In the genomic region with DNA sequence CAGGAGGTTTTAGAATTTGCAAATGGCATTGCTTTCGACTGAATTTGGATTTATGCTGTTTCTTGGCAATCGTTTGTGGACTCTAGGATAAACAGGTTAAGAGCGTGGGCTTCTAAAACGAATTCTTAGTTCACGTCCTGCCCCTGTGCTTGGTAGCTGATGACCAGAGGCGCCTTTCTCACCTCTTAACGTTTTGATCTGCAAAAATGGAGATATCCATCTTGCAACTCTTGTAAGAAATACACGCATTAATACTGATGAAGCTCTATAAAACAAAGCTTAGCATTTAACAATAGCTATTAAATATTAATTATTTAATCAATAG, we compare ENCODE assay signal across 8 cellular contexts. TPM values are rescaled to one million over a fixed set of nuclear protein-coding genes. Genes with fewer than 3 reads are reported as not detected.
DNase-seq lines count a peak whose midpoint lies in the region; ATAC-seq lines count a peak whose summit lies in the region.

No MANE protein-coding gene starts in this region.

- H3K4me3 Mint-ChIP-seq in CD4-positive, CD25-positive, alpha-beta regulatory T cell = peak overlapping the region in 3 of 4 donors; percentile 90 to 93 (median 92)

- 30 to 36% methylated on average over 7 to 8 of the region's 8 CpGs for WGBS in ectodermal cell, 2 experiments

- H3K9me3 Mint-ChIP-seq in CD4-positive, CD25-positive, alpha-beta regulatory T cell = no peaks in the 10 kb centered on the region

- ATAC-seq in CD4-positive, CD25-positive, alpha-beta regulatory T cell (ENCODE audit: low read depth in 2 of 2) = no peak
- ATAC-seq in HG03045 (IDR thresholded peaks at IDR 0.05; ENCODE audit: unreplicated experiment) = no peak
- ATAC-seq in activated CD4-positive, CD25-positive, alpha-beta regulatory T cell treated with anti-CD3 and anti-CD28 coated beads, Interleukin-2, amount 50 U/mL, for 24 hours = no peak
- no peak for ATAC-seq in GM21367 (IDR thresholded peaks at IDR 0.05; ENCODE audit: unreplicated experiment)

- H3K4me1 Mint-ChIP-seq in CD4-positive, CD25-positive, alpha-beta regulatory T cell = peaks cover 20 to 39% (median 30%) of the 10 kb centered on the region in 4 donors

- no peaks in the 10 kb centered on the region for H3K36me3 ChIP-seq in CD4-positive, CD25-positive, alpha-beta regulatory T cell (ENCODE audit: control insufficient read depth, insufficient read depth, low read length)
- no peaks in the 10 kb centered on the region for H3K36me3 ChIP-seq in ectodermal cell (ENCODE audit: control insufficient read depth, insufficient read depth, low read length)
- no peaks in the 10 kb centered on the region for H3K36me3 ChIP-seq in neuron (ENCODE audit: insufficient read depth, low read length)

- H3K27me3 Mint-ChIP-seq in CD4-positive, CD25-positive, alpha-beta regulatory T cell = no peaks in the 10 kb centered on the region

- peak overlapping the region; percentile 73 for H3K4me3 ChIP-seq in CD4-positive, CD25-positive, alpha-beta regulatory T cell (ENCODE audit: low read depth, low read length)
- H3K4me3 ChIP-seq in ectodermal cell (ENCODE audit: insufficient read depth, low read depth, low read length) = peak overlapping the region; percentile 77
- peak overlapping the region; percentile 70 for H3K4me3 ChIP-seq in neuron (ENCODE audit: low read length)

- H3K27me3 ChIP-seq in CD4-positive, CD25-positive, alpha-beta regulatory T cell (ENCODE audit: control insufficient read depth, insufficient read depth, low read length) = no peaks in the 10 kb centered on the region
- H3K27me3 ChIP-seq in ectodermal cell (ENCODE audit: control insufficient read depth, insufficient read depth, low read length, poor library complexity, severe bottlenecking) = peaks cover 3% of the 10 kb centered on the region
- H3K27me3 ChIP-seq in neuron (ENCODE audit: insufficient read depth, low read length) = no peaks in the 10 kb centered on the region

- H3K27ac ChIP-seq in CD4-positive, CD25-positive, alpha-beta regulatory T cell (ENCODE audit: insufficient read depth, low read length, poor library complexity, severe bottlenecking) = no peak overlapping the region
- no peak overlapping the region for H3K27ac ChIP-seq in ectodermal cell (ENCODE audit: insufficient read depth, low read depth, low read length, poor library complexity, severe bottlenecking)

- DNase-seq in CD4-positive, CD25-positive, alpha-beta regulatory T cell = no peak
- DNase-seq in NCI-H748 (lab: John Stamatoyannopoulos, UW; ENCODE audit: unreplicated experiment) (peak; percentile 82), dedifferentiated amniotic fluid mesenchymal stem cell (ENCODE audit: extremely low spot score) (no peak)

- no peaks in the 10 kb centered on the region for H3K9me3 ChIP-seq in CD4-positive, CD25-positive, alpha-beta regulatory T cell (ENCODE audit: control insufficient read depth in 2 of 2, low read length in 2 of 2)
- H3K9me3 ChIP-seq in ectodermal cell (ENCODE audit: control insufficient read depth, low read length) (no peaks in the 10 kb centered on the region), neuron (ENCODE audit: low read length) (no peaks in the 10 kb centered on the region)

- peak overlapping the region; percentile 71 for H2AFZ ChIP-seq in neuron (ENCODE audit: low read depth, low read length)

- H3K36me3 Mint-ChIP-seq in CD4-positive, CD25-positive, alpha-beta regulatory T cell = no peaks in the 10 kb centered on the region

- H3K27ac Mint-ChIP-seq in CD4-positive, CD25-positive, alpha-beta regulatory T cell = no peak overlapping the region

- H3K4me1 ChIP-seq in CD4-positive, CD25-positive, alpha-beta regulatory T cell (ENCODE audit: control insufficient read depth, insufficient read depth, low read length, poor library complexity, severe bottlenecking) = peaks cover 27% of the 10 kb centered on the region
- H3K4me1 ChIP-seq in ectodermal cell (ENCODE audit: control insufficient read depth, insufficient read depth, low read length) (no peaks in the 10 kb centered on the region), neuron (ENCODE audit: insufficient read depth, low read length) (peaks cover 21% of the 10 kb centered on the region)

RNA-seq across cellular contexts. Expression of gene KATNAL1, which starts 0.6 kb away (rescaled TPM):
- 29.2 TPM for total RNA-seq in CD4-positive, CD25-positive, alpha-beta regulatory T cell
- polyA plus RNA-seq in CD4-positive, CD25-positive, alpha-beta regulatory T cell = 1 to 10 TPM; 5.1 to 6.9 (median 6.2) TPM
- polyA plus RNA-seq in ectodermal cell (2013, experiment 1 of 4) = 13.4 TPM
- 11.8 TPM for polyA plus RNA-seq in ectodermal cell (2013, experiment 2 of 4)
- polyA plus RNA-seq in ectodermal cell (2013, experiment 3 of 4) = 10.2 TPM
- polyA plus RNA-seq in ectodermal cell (2013, experiment 4 of 4) = 10.0 TPM
